8 cellular contexts compared by ENCODE assay signal in genomic region chr15:90902656-90902995, GRCh38. TPM values are rescaled to one million over a fixed set of nuclear protein-coding genes. Genes with fewer than 3 reads are reported as not detected.
A peak's percentile ranks its signal among the peaks of the same experiment; 100 is the strongest.
DNase-seq lines count a peak whose midpoint lies in the region; ATAC-seq and TF ChIP-seq lines count a peak whose summit lies in the region.

No MANE protein-coding gene starts in this region.

- no peak overlapping the region for H2BK5ac ChIP-seq in IMR-90 (ENCODE audit: low read depth, low read length, poor library complexity, severe bottlenecking)

- H2BK120ac ChIP-seq in IMR-90 (ENCODE audit: low read depth, low read length): no peak overlapping the region

- H4K20me1 ChIP-seq in DOHH2 (ENCODE audit: control insufficient read depth, insufficient read depth, low read depth, low read length): no peaks in the 10 kb centered on the region
- no peaks in the 10 kb centered on the region for H4K20me1 ChIP-seq in IMR-90 (ENCODE audit: insufficient read depth, low read length)

- H3F3A ChIP-seq in DOHH2 (ENCODE audit: control insufficient read depth, insufficient read depth): peaks cover 2% of the 10 kb centered on the region; the same call in 1 of the 2 replicates

- H2BK20ac ChIP-seq in IMR-90 (ENCODE audit: low read depth, low read length): no peak overlapping the region

- H3K4me3 ChIP-seq in DOHH2 (ENCODE audit: low read length) (peak overlapping the region; percentile 78), IMR-90 (ENCODE audit: insufficient read depth, low read depth, low read length) (peak overlapping the region; percentile 56)

- 0% methylated on average over 37 of the region's 60 CpGs; no CpG with 5 or more reads in 1 of the 2 experiments for WGBS in IMR-90 (ENCODE audit: extremely low coverage in 2 of 2, insufficient read length in 1 of 2), 2 experiments

- H3K9me2 ChIP-seq in DOHH2 (replicated peaks; ENCODE audit: control insufficient read depth, low read length): no peaks in the 10 kb centered on the region

- peak overlapping the region; percentile 89 for H3K27ac ChIP-seq in DOHH2 (ENCODE audit: low read depth, low read length)
- H3K27ac ChIP-seq in IMR-90 (ENCODE audit: insufficient read depth, low read length): no peak overlapping the region; the same call in 1 of the 2 replicates

- H3K9ac ChIP-seq in IMR-90 (ENCODE audit: low read depth, low read length): no peak overlapping the region

- ATAC-seq in IMR-90 (ENCODE audit: low read depth) (no peak; the same call in 1 of the 2 replicates), omental fat pad (ENCODE audit: low FRiP score) (peak; percentile 86), GM21528 (IDR thresholded peaks at IDR 0.05; ENCODE audit: low FRiP score, unreplicated experiment) (no peak)

- peak overlapping the region; percentile 92 for H3K27ac Mint-ChIP-seq in dendritic cell treated with granulocyte-macrophage colony-stimulating factor and Interleukin-4, amounts not matched to agents 40 ng/mL and 50 ng/mL, for 4 days
- H3K27ac Mint-ChIP-seq in immature natural killer cell: no peak overlapping the region

- no peaks in the 10 kb centered on the region for H3K9me1 ChIP-seq in IMR-90 (ENCODE audit: insufficient read depth, low read length)

- H3K4me1 ChIP-seq in DOHH2 (ENCODE audit: control insufficient read depth, low read length): peaks cover 41% of the 10 kb centered on the region
- H3K4me1 ChIP-seq in IMR-90 (ENCODE audit: control insufficient read depth, insufficient read depth, low read length): peaks cover 4% of the 10 kb centered on the region; the same call in 1 of the 2 replicates

- no peak overlapping the region for H3K23ac ChIP-seq in IMR-90 (ENCODE audit: low read depth, low read length)

- H3K79me1 ChIP-seq in IMR-90 (ENCODE audit: low read depth in 1 of 2, low read length in 2 of 2): peaks cover 0 to 13% of the 10 kb centered on the region in 2 experiments; a peak in 2 of 4 replicates

- H3K36me3 Mint-ChIP-seq in dendritic cell treated with granulocyte-macrophage colony-stimulating factor and Interleukin-4, amounts not matched to agents 40 ng/mL and 50 ng/mL, for 4 days (ENCODE audit: low read depth): peaks cover 57% of the 10 kb centered on the region
- peaks cover 5 to 17% (median 10%) of the 10 kb centered on the region in 3 donors for H3K36me3 Mint-ChIP-seq in immature natural killer cell

- in situ Hi-C loops in IMR-90 (cut with MboI; ENCODE audit: low sequenced_read_pairs): no loop called here

- no peak for TF ChIP-seq CTCF in DOHH2 (IDR thresholded peaks at IDR 0.05; ENCODE audit: low read depth, low read length, poor library complexity, severe bottlenecking)
- TF ChIP-seq CTCF in IMR-90 (conservative IDR thresholded peaks at IDR 0.05; ENCODE audit: low read depth, low read length): no peak
- no peak for TF ChIP-seq CTCF in omental fat pad (IDR thresholded peaks at IDR 0.05)

- H3K4me2 ChIP-seq in DOHH2 (ENCODE audit: low read length): peak overlapping the region; percentile 77
- H3K4me2 ChIP-seq in IMR-90 (ENCODE audit: low read depth, low read length): no peak overlapping the region

- intact Hi-C loops in IMR-90 (cut with micrococcal nuclease): loop anchor here (2.0 kb wide), 1 partner anchor 32 kb away; the partner anchor contains the start of gene UNC45A
- intact Hi-C loops in dendritic cell treated with granulocyte-macrophage colony-stimulating factor and Interleukin-4, amounts not matched to agents 40 ng/mL and 50 ng/mL, for 4 days (cut with micrococcal nuclease): loop anchor here (2.0 kb wide), 1 partner anchor 32 kb away; the partner anchor contains the start of gene UNC45A

- H2AK5ac ChIP-seq in IMR-90 (ENCODE audit: low read depth, low read length): no peak overlapping the region

- H3K27me3 ChIP-seq in DOHH2 (ENCODE audit: control insufficient read depth, low read length): no peaks in the 10 kb centered on the region
- no peaks in the 10 kb centered on the region for H3K27me3 ChIP-seq in IMR-90 (ENCODE audit: control insufficient read depth, insufficient read depth, low read length)

- no peak overlapping the region for H3K4ac ChIP-seq in IMR-90 (ENCODE audit: low read depth, low read length)

- no peak overlapping the region; a peak in 1 of 4 replicates for H4K8ac ChIP-seq in IMR-90 (ENCODE audit: low read depth in 2 of 2, low read length in 2 of 2)

- H3K14ac ChIP-seq in IMR-90 (replicated peaks; ENCODE audit: low read depth, low read length): no peak overlapping the region

- H3K4me1 Mint-ChIP-seq in dendritic cell treated with granulocyte-macrophage colony-stimulating factor and Interleukin-4, amounts not matched to agents 40 ng/mL and 50 ng/mL, for 4 days (ENCODE audit: low read depth): peaks cover 63% of the 10 kb centered on the region
- peaks cover 22 to 26% of the 10 kb centered on the region in 2 donors for H3K4me1 Mint-ChIP-seq in immature natural killer cell

- H3K9me3 ChIP-seq in DOHH2 (ENCODE audit: control insufficient read depth, insufficient read depth, low read length) (no peaks in the 10 kb centered on the region), IMR-90 (ENCODE audit: control insufficient read depth, insufficient read depth, low read length) (no peaks in the 10 kb centered on the region)

- TF ChIP-seq POLR2A in IMR-90 (IDR thresholded peaks at IDR 0.05; ENCODE audit: low read depth, low read length): no peak

- no peak for DNase-seq in IMR-90
- no peak for DNase-seq in omental fat pad (ENCODE audit: low spot score)
- DNase-seq in retina: no peak
- no peak for DNase-seq in mesenteric fat pad (ENCODE audit: low spot score)
- DNase-seq in immature natural killer cell: no peak

- H2BK15ac ChIP-seq in IMR-90 (ENCODE audit: low read depth, low read length): no peak overlapping the region

- H3K56ac ChIP-seq in IMR-90 (ENCODE audit: extremely low read depth, insufficient read depth, low read length): no peak overlapping the region

- H3K4me3 Mint-ChIP-seq in dendritic cell treated with granulocyte-macrophage colony-stimulating factor and Interleukin-4, amounts not matched to agents 40 ng/mL and 50 ng/mL, for 4 days: peak overlapping the region; percentile 90
- no peak overlapping the region for H3K4me3 Mint-ChIP-seq in immature natural killer cell

- H3K36me3 ChIP-seq in DOHH2 (ENCODE audit: control insufficient read depth, low read length) (peaks cover 37% of the 10 kb centered on the region), IMR-90 (ENCODE audit: control insufficient read depth, insufficient read depth, low read length) (peaks cover 18% of the 10 kb centered on the region; the same call in 1 of the 2 replicates)

- dilution Hi-C loops in IMR-90 (cut with HindIII; ENCODE audit: low sequenced_read_pairs, unreplicated experiment): no loop called here

- CTCF ChIA-PET in IMR-90 (lab: Yijun Ruan, JAX): interaction anchor here (0.7 to 1.9 kb wide), 2 partner anchors 30 to 255 kb away, joined by 3 to 8 read pairs; partner anchors contain the start of gene HDDC3

- peak overlapping the region; percentile 88 for H2AK9ac ChIP-seq in IMR-90 (replicated peaks; ENCODE audit: low read depth, low read length, poor library complexity)

- H4K91ac ChIP-seq in IMR-90 (ENCODE audit: insufficient read depth, low read depth, low read length): no peak overlapping the region

- H3K79me2 ChIP-seq in DOHH2 (ENCODE audit: control insufficient read depth, low read length): peaks cover 28% of the 10 kb centered on the region

- H4K5ac ChIP-seq in IMR-90 (ENCODE audit: low read depth, low read length): no peak overlapping the region

- POLR2A ChIA-PET in IMR-90 (lab: Charles Lee; ENCODE audit: unreplicated experiment): interaction anchor here (0.6 to 0.9 kb wide), 2 partner anchors 17 to 237 kb away, joined by 5 to 6 read pairs; no protein-coding TSS in a partner anchor

- peak overlapping the region; percentile 94 for H2AFZ ChIP-seq in IMR-90 (replicated peaks; ENCODE audit: low read length, poor library complexity)

- no TSS peak for BruUV-seq in IMR-90 (replicated peaks; lab: Mats Ljungman, UMichigan)

- H3K9me3 Mint-ChIP-seq in dendritic cell treated with granulocyte-macrophage colony-stimulating factor and Interleukin-4, amounts not matched to agents 40 ng/mL and 50 ng/mL, for 4 days: no peaks in the 10 kb centered on the region
- H3K9me3 Mint-ChIP-seq in immature natural killer cell: no peaks in the 10 kb centered on the region

- H3K27me3 Mint-ChIP-seq in dendritic cell treated with granulocyte-macrophage colony-stimulating factor and Interleukin-4, amounts not matched to agents 40 ng/mL and 50 ng/mL, for 4 days: no peaks in the 10 kb centered on the region
- peaks cover 0 to 2% (median 0%) of the 10 kb centered on the region in 3 donors for H3K27me3 Mint-ChIP-seq in immature natural killer cell (ENCODE audit: low read depth in 3 of 3)

- no peak for TF ChIP-seq RAD21 in IMR-90 (IDR thresholded peaks at IDR 0.05; ENCODE audit: low read length)

- H3K18ac ChIP-seq in IMR-90 (ENCODE audit: low read depth, low read length): no peak overlapping the region

RNA-seq across cellular contexts. Expression of gene MAN2A2, which starts 0.5 kb away (rescaled TPM):
- 3.4 and 6.1 TPM in 2 replicates for total RNA-seq in IMR-90 (2012; rRNA removed)
- 52.5 and 55.5 TPM in 2 replicates for polyA plus RNA-seq in IMR-90 (2012; rRNA removed)
- polyA plus RNA-seq in IMR-90 (2012; cell fraction: cytosol; rRNA removed): 22.5 and 26.8 TPM in 2 replicates
- 104 and 294 TPM in 2 replicates for polyA plus RNA-seq in IMR-90 (2012; cell fraction: nucleus; rRNA removed; ENCODE audit: low replicate concordance)
- 10 to 100 TPM; 32.9 to 90.3 (median 66.4) TPM for total RNA-seq in omental fat pad
- total RNA-seq in mesenteric fat pad: 104 TPM
- polyA plus RNA-seq in immature natural killer cell: 1 to 10 TPM; 4.1 to 7.4 (median 5.4) TPM

RNA-seq across cellular contexts. Expression of gene FES, which starts 18.3 kb away (rescaled TPM):
- total RNA-seq in IMR-90 (2012; rRNA removed): 9.7 and 11.7 TPM in 2 replicates
- 10.5 and 12.5 TPM in 2 replicates for polyA plus RNA-seq in IMR-90 (2012; rRNA removed)
- polyA plus RNA-seq in IMR-90 (2012; cell fraction: cytosol; rRNA removed): 7.8 and 7.9 TPM in 2 replicates
- 61.9 and 147 TPM in 2 replicates for polyA plus RNA-seq in IMR-90 (2012; cell fraction: nucleus; rRNA removed; ENCODE audit: low replicate concordance)
- 100 to 1,000 TPM in 1 of 4 donors, 10 to 100 TPM in 3; 57.0 to 146 (median 77.2) TPM for total RNA-seq in omental fat pad
- 68.4 TPM for total RNA-seq in mesenteric fat pad
- 10 to 100 TPM; 28.6 to 73.2 (median 53.5) TPM for polyA plus RNA-seq in immature natural killer cell

RNA-seq across cellular contexts. Expression of gene HDDC3, which starts 29.7 kb away (rescaled TPM):
- total RNA-seq in IMR-90 (2012; rRNA removed) (7.2 and 7.9 TPM in 2 replicates), omental fat pad (10 to 100 TPM; 11.2 to 27.3 (median 18.0) TPM), mesenteric fat pad (17.1 TPM)
- polyA plus RNA-seq in IMR-90 (2012; rRNA removed) (10.7 and 10.8 TPM in 2 replicates), immature natural killer cell (10 to 100 TPM; 25.5 to 33.1 (median 32.1) TPM)
- 13.8 and 14.7 TPM in 2 replicates for polyA plus RNA-seq in IMR-90 (2012; cell fraction: cytosol; rRNA removed)
- 11.7 and 12.4 TPM in 2 replicates for polyA plus RNA-seq in IMR-90 (2012; cell fraction: nucleus; rRNA removed; ENCODE audit: low replicate concordance)

RNA-seq across cellular contexts. Expression of gene UNC45A, which starts 32.5 kb away (rescaled TPM):
- 85.3 and 100 TPM in 2 replicates for total RNA-seq in IMR-90 (2012; rRNA removed)
- 68.9 and 77.5 TPM in 2 replicates for polyA plus RNA-seq in IMR-90 (2012; rRNA removed)
- 58.6 and 77.5 TPM in 2 replicates for polyA plus RNA-seq in IMR-90 (2012; cell fraction: cytosol; rRNA removed)
- 120 and 174 TPM in 2 replicates for polyA plus RNA-seq in IMR-90 (2012; cell fraction: nucleus; rRNA removed; ENCODE audit: low replicate concordance)
- total RNA-seq in omental fat pad: 10 to 100 TPM; 40.8 to 61.5 (median 48.8) TPM
- total RNA-seq in mesenteric fat pad: 52.9 TPM
- 10 to 100 TPM; 54.9 to 74.4 (median 59.3) TPM for polyA plus RNA-seq in immature natural killer cell

RNA-seq across cellular contexts. Expression of gene FURIN, which starts 34.2 kb away (rescaled TPM):
- total RNA-seq in IMR-90 (2012; rRNA removed): 30.8 and 34.8 TPM in 2 replicates
- 54.3 and 59.5 TPM in 2 replicates for polyA plus RNA-seq in IMR-90 (2012; rRNA removed)
- 63.9 and 93.8 TPM in 2 replicates for polyA plus RNA-seq in IMR-90 (2012; cell fraction: cytosol; rRNA removed)
- polyA plus RNA-seq in IMR-90 (2012; cell fraction: nucleus; rRNA removed; ENCODE audit: low replicate concordance): 31.1 and 62.0 TPM in 2 replicates
- total RNA-seq in omental fat pad: 100 to 1,000 TPM in 2 of 4 donors, 10 to 100 TPM in 2; 58.7 to 121 (median 92.3) TPM
- 99.8 TPM for total RNA-seq in mesenteric fat pad
- polyA plus RNA-seq in immature natural killer cell: 10 to 100 TPM; 18.2 to 22.8 (median 20.8) TPM
